Comparison of ENCODE assay signal across 22 cellular contexts in the genomic region with DNA sequence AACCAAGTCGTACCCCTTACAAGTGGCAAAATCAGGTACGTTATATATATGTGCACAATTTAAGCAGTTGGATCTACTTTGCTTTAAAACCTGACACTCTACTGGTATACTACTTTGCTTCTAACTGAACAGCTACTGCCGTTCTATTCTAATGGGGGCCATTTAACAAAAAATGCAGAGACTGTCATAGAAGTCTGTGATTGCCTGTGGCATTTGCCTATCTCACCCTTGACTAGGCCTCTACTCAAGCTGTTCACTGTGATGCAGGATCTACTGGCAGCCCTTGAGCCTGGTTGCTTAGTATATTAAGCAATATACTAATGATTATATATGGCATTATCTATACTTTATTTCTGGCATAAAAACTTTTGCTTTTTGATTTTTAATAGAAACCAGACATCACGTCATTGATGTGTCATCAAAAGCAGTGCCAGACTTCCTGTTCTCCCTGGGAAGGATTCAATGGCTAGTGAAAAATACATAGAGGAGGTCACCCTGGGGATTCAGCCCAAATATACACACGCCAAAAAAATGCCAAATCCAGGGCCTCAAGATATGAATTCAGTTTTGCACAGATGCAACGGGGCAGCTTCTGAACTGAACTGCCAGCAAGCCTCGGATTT.
A peak's percentile ranks its signal among the peaks of the same experiment; 100 is the strongest.
DNase-seq lines count a peak whose midpoint lies in the region; ATAC-seq and TF ChIP-seq lines count a peak whose summit lies in the region.
"Had no signal": no experiment of that assay in that cellular context is flagged by ENCODE, and none has a peak within 500 bp of the region (broad histone marks: within the 10 kb centered on the region; RNA-seq: fewer than 3 reads in every experiment).

No MANE protein-coding gene starts in this region.

- H3K9me3 Mint-ChIP-seq in nephron = no peaks in the 10 kb centered on the region
- H3K9me3 Mint-ChIP-seq: activated naive CD4-positive, alpha-beta T cell treated with anti-CD3 and anti-CD28 coated beads, Interleukin-2, amount 50 U/mL, for 24 hours; activated T-cell treated with anti-CD3 and anti-CD28 coated beads, Interleukin-2, amount 50 U/mL, for 4 hours; brain had no signal

- DNase-seq in EL (peak; percentile 29), RKO (ENCODE audit: low spot score) (peak; percentile 8), epithelial cell of esophagus (ENCODE audit: low read depth) (peak; percentile 32)
- DNase-seq in activated naive CD4-positive, alpha-beta T cell treated with Interleukin-2 at 50 U/mL for 16 hours = no peak
- DNase-seq: activated CD8-positive, alpha-beta T cell treated with anti-CD3 and anti-CD28 coated beads, Interleukin-2, amount 10 ng/mL, durations not matched to agents 7 days and 5 days; activated T-cell treated with anti-CD3 and anti-CD28 coated beads, Interleukin-2, amount 50 U/mL, for 4 hours; DMS79; dorsolateral prefrontal cortex; erythroblast; heart left ventricle; NCI-H1417 treated with DMSO at 0.1 percent for 48 hours; NCI-H526 treated with DMSO at 0.1 percent for 48 hours; PC-9; right cardiac atrium; T1000 had no signal

- H3K4me3 Mint-ChIP-seq in nephron = no peak overlapping the region
- H3K4me3 Mint-ChIP-seq: activated CD8-positive, alpha-beta T cell treated with anti-CD3 and anti-CD28 coated beads, Interleukin-2, amount 10 ng/mL, durations not matched to agents 7 days and 5 days; activated naive CD4-positive, alpha-beta T cell treated with anti-CD3 and anti-CD28 coated beads, Interleukin-2, amount 50 U/mL, for 24 hours; activated T-cell treated with anti-CD3 and anti-CD28 coated beads, Interleukin-2, amount 50 U/mL, for 4 hours; brain; stimulated activated effector memory CD8-positive, alpha-beta T cell treated with anti-CD3 and anti-CD28 coated beads, Interleukin-12 subunit alpha, Interleukin-12 subunit beta, amount 100 ng/mL, for 72 hours had no signal

- peaks cover 39% of the 10 kb centered on the region for H3K4me1 Mint-ChIP-seq in nephron
- H3K4me1 Mint-ChIP-seq: activated naive CD4-positive, alpha-beta T cell treated with anti-CD3 and anti-CD28 coated beads, Interleukin-2, amount 50 U/mL, for 24 hours; stimulated activated effector memory CD8-positive, alpha-beta T cell treated with anti-CD3 and anti-CD28 coated beads, Interleukin-12 subunit alpha, Interleukin-12 subunit beta, amount 100 ng/mL, for 72 hours had no signal

- TF ChIP-seq CTCF in epithelial cell of esophagus (IDR thresholded peaks at IDR 0.05; ENCODE audit: insufficient read depth, low read depth, low read length, missing control alignments) (no peak), nephron (IDR thresholded peaks at IDR 0.05; ENCODE audit: unreplicated experiment in 3 of 3) (no peak)

- peak overlapping the region in 2 of 3 experiments; percentile 43 to 53 for H3K27ac Mint-ChIP-seq in nephron
- H3K27ac Mint-ChIP-seq: activated CD8-positive, alpha-beta T cell treated with anti-CD3 and anti-CD28 coated beads, Interleukin-2, amount 10 ng/mL, durations not matched to agents 7 days and 5 days; activated naive CD4-positive, alpha-beta T cell treated with anti-CD3 and anti-CD28 coated beads, Interleukin-2, amount 50 U/mL, for 24 hours; stimulated activated effector memory CD8-positive, alpha-beta T cell treated with anti-CD3 and anti-CD28 coated beads, Interleukin-12 subunit alpha, Interleukin-12 subunit beta, amount 100 ng/mL, for 72 hours had no signal

- ATAC-seq in GM21515 (IDR thresholded peaks at IDR 0.05; ENCODE audit: unreplicated experiment) (no peak), HG03039 (IDR thresholded peaks at IDR 0.05; ENCODE audit: unreplicated experiment) (no peak), HG02885 (IDR thresholded peaks at IDR 0.05; ENCODE audit: poor library complexity, unreplicated experiment) (no peak)
- ATAC-seq: activated CD8-positive, alpha-beta T cell treated with anti-CD3 and anti-CD28 coated beads, Interleukin-2, amount 10 ng/mL, durations not matched to agents 7 days and 5 days; activated T-cell treated with anti-CD3 and anti-CD28 coated beads, Interleukin-2, amount 50 U/mL, for 4 hours; right cardiac atrium; stimulated activated effector memory CD8-positive, alpha-beta T cell treated with anti-CD3 and anti-CD28 coated beads, Interleukin-12 subunit alpha, Interleukin-12 subunit beta, amount 100 ng/mL, for 72 hours had no signal

- H3K4me3 ChIP-seq in epithelial cell of esophagus (ENCODE audit: low read length) = no peak overlapping the region
- H3K4me3 ChIP-seq: dorsolateral prefrontal cortex, heart left ventricle, PC-9 had no signal

- H3K27me3 Mint-ChIP-seq in nephron (ENCODE audit: low read depth) = no peaks in the 10 kb centered on the region
- H3K27me3 Mint-ChIP-seq: activated naive CD4-positive, alpha-beta T cell treated with anti-CD3 and anti-CD28 coated beads, Interleukin-2, amount 50 U/mL, for 24 hours; brain had no signal

- no peaks in the 10 kb centered on the region for H3K36me3 Mint-ChIP-seq in nephron (ENCODE audit: low read depth)
- H3K36me3 Mint-ChIP-seq: activated naive CD4-positive, alpha-beta T cell treated with anti-CD3 and anti-CD28 coated beads, Interleukin-2, amount 50 U/mL, for 24 hours; brain; stimulated activated effector memory CD8-positive, alpha-beta T cell treated with anti-CD3 and anti-CD28 coated beads, Interleukin-12 subunit alpha, Interleukin-12 subunit beta, amount 100 ng/mL, for 72 hours had no signal
